16 cellular contexts compared by ENCODE assay signal in the genomic region with DNA sequence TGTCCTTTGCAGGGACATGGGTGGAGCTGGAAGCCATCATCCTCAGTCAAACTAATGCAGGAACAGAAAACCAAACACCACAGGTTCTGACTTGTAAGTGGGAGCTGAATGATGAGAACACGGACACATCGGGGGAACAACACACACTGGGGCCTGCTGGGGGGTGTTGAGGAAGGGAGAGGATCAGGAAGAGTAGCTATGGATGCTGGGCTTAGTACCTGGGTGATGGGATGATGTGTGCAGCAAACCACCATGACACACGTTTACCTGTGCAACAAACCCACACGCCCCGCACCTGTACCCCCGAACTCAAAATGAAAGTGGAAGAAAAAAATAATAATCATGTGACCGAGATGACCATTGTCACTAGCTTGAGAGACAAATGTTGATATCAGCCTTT.
DNase-seq lines count a peak whose midpoint lies in the region; ATAC-seq and TF ChIP-seq lines count a peak whose summit lies in the region.
"Had no signal": no experiment of that assay in that cellular context is flagged by ENCODE, and none has a peak within 500 bp of the region (broad histone marks: within the 10 kb centered on the region; RNA-seq: fewer than 3 reads in every experiment).

No MANE protein-coding gene starts in this region.

- H3K9me3 ChIP-seq in right atrium auricular region (no peaks in the 10 kb centered on the region), left ventricle myocardium inferior (replicated peaks) (peaks cover 5% of the 10 kb centered on the region)

- no peak overlapping the region for H3K4me3 ChIP-seq in right atrium auricular region
- no peak overlapping the region for H3K4me3 ChIP-seq in left ventricle myocardium inferior
- H3K4me3 ChIP-seq: skin epidermis had no signal

- no peaks in the 10 kb centered on the region for H3K27me3 Mint-ChIP-seq in activated B cell treated with CpG ODN at 0.5 μM for 24 hours
- H3K27me3 Mint-ChIP-seq: activated naive CD8-positive, alpha-beta T cell treated with anti-CD3 and anti-CD28 coated beads, Interleukin-2, amount 50 U/mL, for 24 hours had no signal

- no peak for TF ChIP-seq CTCF in right atrium auricular region (IDR thresholded peaks at IDR 0.05)
- no peak for TF ChIP-seq CTCF in left ventricle myocardium inferior (IDR thresholded peaks at IDR 0.05; ENCODE audit: borderline replicate concordance)
- no peak for TF ChIP-seq CTCF in activated B cell treated with CpG ODN at 0.5 μM for 24 hours (IDR thresholded peaks at IDR 0.05)

- H3K4me3 Mint-ChIP-seq in activated B cell treated with CpG ODN at 0.5 μM for 24 hours = no peak overlapping the region
- H3K4me3 Mint-ChIP-seq: activated naive CD8-positive, alpha-beta T cell treated with anti-CD3 and anti-CD28 coated beads, Interleukin-2, amount 50 U/mL, for 24 hours had no signal

- H3K27ac Mint-ChIP-seq in activated B cell treated with CpG ODN at 0.5 μM for 24 hours = peak overlapping the region; percentile 86
- H3K27ac Mint-ChIP-seq: activated naive CD8-positive, alpha-beta T cell treated with anti-CD3 and anti-CD28 coated beads, Interleukin-2, amount 50 U/mL, for 24 hours had no signal

- no peaks in the 10 kb centered on the region for H3K9me3 Mint-ChIP-seq in activated B cell treated with CpG ODN at 0.5 μM for 24 hours
- H3K9me3 Mint-ChIP-seq: activated naive CD8-positive, alpha-beta T cell treated with anti-CD3 and anti-CD28 coated beads, Interleukin-2, amount 50 U/mL, for 24 hours had no signal

- DNase-seq in right atrium auricular region (ENCODE audit: low spot score) = peak; percentile 4
- DNase-seq in left ventricle myocardium inferior = no peak
- DNase-seq in activated B cell treated with CpG ODN at 0.5 μM for 24 hours = no peak
- DNase-seq in mesenteric fat pad (ENCODE audit: low spot score) = peak; percentile 39
- DNase-seq in NCI-H1930 (lab: John Stamatoyannopoulos, UW) = no peak
- DNase-seq in occipital lobe (lab: John Stamatoyannopoulos, UW) = no peak
- no peak for DNase-seq in GM03348 (ENCODE audit: low spot score)
- DNase-seq: activated CD4-positive, CD25-positive, alpha-beta regulatory T cell treated with anti-CD3 and anti-CD28 coated beads, Interleukin-2, amount 50 U/mL, for 72 hours; activated naive CD8-positive, alpha-beta T cell treated with anti-CD3 and anti-CD28 coated beads, Interleukin-2, amount 50 U/mL, for 24 hours; NCI-H1105; NCI-H2081; NCI-H774; nucleus accumbens; stimulated activated CD4-positive, alpha-beta T cell treated with anti-CD3 and anti-CD28 coated beads, Interleukin-1b, Interleukin-23, amount 100 ng/mL, for 48 hours had no signal

- no peaks in the 10 kb centered on the region for H3K36me3 ChIP-seq in right atrium auricular region
- H3K36me3 ChIP-seq in left ventricle myocardium inferior = no peaks in the 10 kb centered on the region

- H3K27ac ChIP-seq in right atrium auricular region = no peak overlapping the region
- H3K27ac ChIP-seq in left ventricle myocardium inferior (replicated peaks) = no peak overlapping the region

- CTCF ChIA-PET in activated B cell treated with CpG ODN at 0.5 μM for 24 hours (lab: Charles Lee) = no interaction called here

- POLR2A ChIA-PET in activated B cell treated with CpG ODN at 0.5 μM for 24 hours (lab: Charles Lee) = no interaction called here

- H3K4me1 ChIP-seq in right atrium auricular region = peaks cover 0 to 8% of the 10 kb centered on the region in 2 donors
- H3K4me1 ChIP-seq in left ventricle myocardium inferior = peaks cover 15% of the 10 kb centered on the region

- peaks cover under 1% of the 10 kb centered on the region for H3K36me3 Mint-ChIP-seq in activated B cell treated with CpG ODN at 0.5 μM for 24 hours (ENCODE audit: low read depth)

- H3K4me1 Mint-ChIP-seq in activated B cell treated with CpG ODN at 0.5 μM for 24 hours = peaks cover 38% of the 10 kb centered on the region

- H3K27me3 ChIP-seq in right atrium auricular region (no peaks in the 10 kb centered on the region), left ventricle myocardium inferior (ENCODE audit: low read depth) (no peaks in the 10 kb centered on the region)

- no peak for ATAC-seq in activated B cell treated with CpG ODN at 0.5 μM for 24 hours (ENCODE audit: low read depth)
- ATAC-seq: activated naive CD8-positive, alpha-beta T cell treated with anti-CD3 and anti-CD28 coated beads, Interleukin-2, amount 50 U/mL, for 24 hours; HCT116 had no signal

- intact Hi-C loops in left ventricle myocardium inferior (cut with micrococcal nuclease) = no loop called here
- intact Hi-C loops in activated B cell treated with CpG ODN at 0.5 μM for 24 hours (cut with micrococcal nuclease) = no loop called here

Comparison
In these comparisons a context has a peak if more than half of its experiments do, and no peak if none do; other contexts are left out.
1. DNase-seq: peak in right atrium auricular region (single experiment) and mesenteric fat pad (single experiment); none in left ventricle myocardium inferior (single experiment), activated B cell treated with CpG ODN at 0.5 μM for 24 hours (single experiment), NCI-H1930 (0 of 2), occipital lobe (single experiment) and GM03348 (single experiment).